Comparison of ENCODE assay signal across 14 cellular contexts in genomic region chr15:63595066-63595465, GRCh38. TPM values are rescaled to one million over a fixed set of nuclear protein-coding genes. Genes with fewer than 3 reads are reported as not detected.
A peak's percentile ranks its signal among the peaks of the same experiment; 100 is the strongest.
DNase-seq lines count a peak whose midpoint lies in the region; ATAC-seq, FAIRE-seq and TF ChIP-seq lines count a peak whose summit lies in the region.
"Had no signal": no experiment of that assay in that cellular context is flagged by ENCODE, and none has a peak within 500 bp of the region (broad histone marks: within the 10 kb centered on the region; RNA-seq: fewer than 3 reads in every experiment).

No MANE protein-coding gene starts in this region.

- TF ChIP-seq POLR2A in HepG2 (IDR thresholded peaks at IDR 0.05; ENCODE audit: insufficient read depth in 1 of 2, low read depth in 2 of 2, low read length in 2 of 2) (no peak), right lobe of liver (IDR thresholded peaks at IDR 0.05) (no peak)

- BruUV-seq in HepG2 (replicated peaks; lab: Mats Ljungman, UMichigan), result no TSS peak

- H3K27ac ChIP-seq in HepG2 (ENCODE audit: extremely low read length, insufficient read depth, low read length) (no peak overlapping the region), right lobe of liver (no peak overlapping the region)

- H3K27me3 ChIP-seq in HepG2 (ENCODE audit: control insufficient read depth in 1 of 2, insufficient read depth in 2 of 2, low read length in 2 of 2) (no peaks in the 10 kb centered on the region; a peak in 1 of 5 replicates), right lobe of liver (no peaks in the 10 kb centered on the region)
- H3K27me3 ChIP-seq: MG63 had no signal

- 100% methylated on average over 3 of the region's 3 CpGs for WGBS in HepG2 (ENCODE audit: low lambda C conversion rate)
- WGBS in right lobe of liver (ENCODE audit: insufficient coverage, low coverage, low lambda C conversion rate, missing lambda C conversion rate), result 10% methylated on average over 2 of the region's 3 CpGs

- intact Hi-C loops in HepG2 (cut with micrococcal nuclease; ENCODE audit: unreplicated experiment), result loop anchor here (5.0 kb wide), 2 partner anchors 128 to 303 kb away; no protein-coding TSS in a partner anchor
- intact Hi-C loops in right lobe of liver (cut with DNase I), result no loop called here
- intact Hi-C loops in natural killer cell (cut with micrococcal nuclease), result no loop called here

- no peaks in the 10 kb centered on the region for H3K27me3 Mint-ChIP-seq in central memory CD8-positive, alpha-beta T cell
- H3K27me3 Mint-ChIP-seq in natural killer cell (ENCODE audit: low read depth in 2 of 2), result no peaks in the 10 kb centered on the region

- peaks cover 37% of the 10 kb centered on the region for H3K4me1 Mint-ChIP-seq in central memory CD8-positive, alpha-beta T cell
- peaks cover 21 to 31% of the 10 kb centered on the region in 2 donors for H3K4me1 Mint-ChIP-seq in natural killer cell

- H3K4me3 ChIP-seq in HepG2 (replicated peaks in 1 of 3; ENCODE audit: insufficient read depth in 1 of 3, low read depth in 2 of 3, low read length in 3 of 3) (no peak overlapping the region), right lobe of liver (no peak overlapping the region)
- H3K4me3 ChIP-seq: MG63 had no signal

- no peak overlapping the region for H2AFZ ChIP-seq in HepG2 (ENCODE audit: low read length)

- H3K27ac Mint-ChIP-seq in central memory CD8-positive, alpha-beta T cell (ENCODE audit: low read depth), result peak overlapping the region; percentile 85
- peak overlapping the region; percentile 41 to 54 for H3K27ac Mint-ChIP-seq in natural killer cell

- H3K9me3 ChIP-seq in HepG2 (ENCODE audit: low read length) (no peaks in the 10 kb centered on the region), right lobe of liver (no peaks in the 10 kb centered on the region)
- H3K9me3 ChIP-seq: MG63 had no signal

- in situ Hi-C loops in HepG2 (cut with HindIII; ENCODE audit: extremely low pct_ligation_motif_present, low pct_unique_long_range_greater_than_20kb), result no loop called here

- no peak for TF ChIP-seq RAD21 in HepG2 (CRISPR knock-in tag; IDR thresholded peaks at IDR 0.05)

- TF ChIP-seq CTCF in HepG2 (CRISPR knock-in tag; IDR thresholded peaks at IDR 0.05) (no peak), right lobe of liver (IDR thresholded peaks at IDR 0.05) (no peak), natural killer cell (IDR thresholded peaks at IDR 0.05) (no peak)

- FAIRE-seq in HepG2 (lab: Jason Lieb, UNC), result no peak
- FAIRE-seq: GM18507 had no signal

- no peak for DNase-seq in HepG2 (ENCODE audit: low spot score)
- DNase-seq in right lobe of liver, result no peak
- DNase-seq in central memory CD8-positive, alpha-beta T cell (ENCODE audit: low spot score in 2 of 2), result no peak
- no peak for DNase-seq in natural killer cell
- DNase-seq in stimulated activated naive CD4-positive, alpha-beta T cell treated with Interleukin-2 at 50 U/mL for 16 hours (lab: John Stamatoyannopoulos, UW), result no peak
- DNase-seq in NCI-H82 treated with DMSO at 0.1 percent for 48 hours (lab: John Stamatoyannopoulos, UW; ENCODE audit: unreplicated experiment), result no peak
- DNase-seq in MV-4-11 (lab: John Stamatoyannopoulos, UW), result no peak
- DNase-seq in OCI-M2 (lab: John Stamatoyannopoulos, UW; ENCODE audit: unreplicated experiment), result no peak
- DNase-seq: activated CD4-positive, alpha-beta T cell treated with anti-CD3 and anti-CD28 coated beads for 4 hours; central memory CD4-positive, alpha-beta T cell; MG63 had no signal

- no peaks in the 10 kb centered on the region for H3K9me3 Mint-ChIP-seq in central memory CD8-positive, alpha-beta T cell
- H3K9me3 Mint-ChIP-seq in natural killer cell, result no peaks in the 10 kb centered on the region

- peaks cover 9 to 28% of the 10 kb centered on the region in 2 experiments for H3K36me3 ChIP-seq in HepG2 (replicated peaks in 1 of 2; ENCODE audit: control insufficient read depth in 1 of 2, insufficient read depth in 2 of 2, low read length in 2 of 2)
- peaks cover 0 to 23% (median 13%) of the 10 kb centered on the region in 4 donors for H3K36me3 ChIP-seq in right lobe of liver

- H3K4me2 ChIP-seq in HepG2 (ENCODE audit: low read depth, low read length), result no peak overlapping the region

- no peaks in the 10 kb centered on the region for H3K79me2 ChIP-seq in HepG2 (ENCODE audit: insufficient read depth, low read length)

- TF ChIP-seq EP300 in HepG2 (IDR thresholded peaks at IDR 0.05; ENCODE audit: low read depth in 2 of 2, low read length in 2 of 2) (no peak), HepG2 (CRISPR knock-in tag; IDR thresholded peaks at IDR 0.05; ENCODE audit: borderline replicate concordance) (no peak)

- no peak overlapping the region for H3K4me3 Mint-ChIP-seq in central memory CD8-positive, alpha-beta T cell
- no peak overlapping the region for H3K4me3 Mint-ChIP-seq in natural killer cell

- POLR2A ChIA-PET in HepG2 (lab: Yijun Ruan, JAX), result no interaction called here

- ATAC-seq in HepG2 (no peak), right lobe of liver (no peak), natural killer cell (no peak)
- ATAC-seq in central memory CD8-positive, alpha-beta T cell (replicated peaks; ENCODE audit: extremely low read depth, poor library complexity, severe bottlenecking), result no peak
- ATAC-seq: left lobe of liver had no signal

- no peaks in the 10 kb centered on the region for H4K20me1 ChIP-seq in HepG2 (ENCODE audit: insufficient read depth, low read length)

- CTCF ChIA-PET in HepG2 (lab: Yijun Ruan, JAX; ENCODE audit: low intra/inter-chr PET ratio, low total read pairs), result no interaction called here

- H3K36me3 Mint-ChIP-seq in central memory CD8-positive, alpha-beta T cell (ENCODE audit: insufficient read depth), result peaks cover 43% of the 10 kb centered on the region
- peaks cover 2% of the 10 kb centered on the region for H3K36me3 Mint-ChIP-seq in natural killer cell

- H3K4me1 ChIP-seq in HepG2 (ENCODE audit: insufficient read depth, low read length) (peaks cover 43% of the 10 kb centered on the region), right lobe of liver (peaks cover 0 to 5% (median 0%) of the 10 kb centered on the region in 4 donors)

- no peak overlapping the region for H3K9ac ChIP-seq in HepG2 (ENCODE audit: insufficient read depth, low read depth, low read length)

TF ChIP-seq in HepG2, 621 proteins besides CTCF, POLR2A, EP300 and RAD21:
- TF ChIP-seq POLR2G (IDR thresholded peaks at IDR 0.05; ENCODE audit: low read depth, low read length) (peak; percentile 52; the same call in 1 of the 2 replicates), MAFG (CRISPR knock-in tag; IDR thresholded peaks at IDR 0.05) (no peak), KLF12 (CRISPR knock-in tag; IDR thresholded peaks at IDR 0.05; ENCODE audit: borderline replicate concordance) (no peak), RBM22 (optimal IDR thresholded peaks at IDR 0.05; ENCODE audit: low read length) (peak; percentile 22)

RNA-seq across cellular contexts. Expression of gene FBXL22, which starts 2.1 kb away (rescaled TPM):
- total RNA-seq in HepG2 (2016; rRNA removed; fragmentation: Illumina TruSeq; extraction: Trizol) (0.20 and 0.33 TPM in 2 replicates), right lobe of liver (under 1 TPM in 4 of 6 experiments, not detected in 2; 0.26 to 0.56 (median 0.44) TPM), natural killer cell (1 to 10 TPM in 1 of 3 donors, under 1 TPM in 2; 0.33 to 2.3 (median 0.65) TPM)
- 0.44 and 0.71 TPM in 2 replicates for total RNA-seq in HepG2 (2016; cell fraction: cytosol; rRNA removed; fragmentation: Illumina TruSeq; extraction: Trizol; ENCODE audit: low read depth)
- 0.19 and 0.50 TPM in 2 replicates for total RNA-seq in HepG2 (2016; cell fraction: insoluble cytoplasmic fraction; rRNA removed; fragmentation: Illumina TruSeq; extraction: Trizol)
- total RNA-seq in HepG2 (2016; cell fraction: membrane; rRNA removed; fragmentation: Illumina TruSeq; extraction: Trizol), result 0.52 and 0.59 TPM in 2 replicates
- total RNA-seq in HepG2 (2016; cell fraction: nucleus; rRNA removed; fragmentation: Illumina TruSeq; extraction: Trizol), result 0.47 and 1.1 TPM in 2 replicates
- 0.09 and 0.15 TPM in 2 replicates for polyA plus RNA-seq in HepG2 (2011; rRNA removed)
- polyA plus RNA-seq in HepG2 (2011; cell fraction: cytosol; rRNA removed), result 0.18 and 0.27 TPM in 2 replicates
- 0.43 and 0.68 TPM in 2 replicates for polyA plus RNA-seq in HepG2 (2011; cell fraction: nucleus; rRNA removed)
- 0.17 and 0.48 TPM in 2 replicates for polyA plus RNA-seq in HepG2 (2012)
- polyA plus RNA-seq in HepG2 (2016; cell fraction: cytosol; fragmentation: Illumina TruSeq; extraction: Trizol; ENCODE audit: low read depth), result 0.26 and 0.31 TPM in 2 replicates
- polyA plus RNA-seq in HepG2 (2016; cell fraction: insoluble cytoplasmic fraction; fragmentation: Illumina TruSeq; extraction: Trizol; ENCODE audit: low read depth), result 0.45 and 0.47 TPM in 2 replicates
- 0.47 and 0.55 TPM in 2 replicates for polyA plus RNA-seq in HepG2 (2016; cell fraction: membrane; fragmentation: Illumina TruSeq; extraction: Trizol; ENCODE audit: low read depth)
- 0.40 and 1.6 TPM in 2 replicates for polyA plus RNA-seq in HepG2 (2016; cell fraction: nucleus; fragmentation: Illumina TruSeq; extraction: Trizol; ENCODE audit: insufficient read depth, low read depth)
- polyA minus RNA-seq in HepG2 (2011; rRNA and poly(A)+ RNA removed; ENCODE audit: low replicate concordance), result 0.54 and 0.63 TPM in 2 replicates
- not detected in 2 replicates for polyA minus RNA-seq in HepG2 (2011; cell fraction: cytosol; rRNA and poly(A)+ RNA removed)
- polyA minus RNA-seq in HepG2 (2011; cell fraction: nucleus; rRNA and poly(A)+ RNA removed), result 0.99 and 1.2 TPM in 2 replicates
- total RNA-seq: epithelial cell of proximal tubule had no signal
